In genomic region chr15:24101418-24101978, GRCh38 we compare ENCODE assay signal across 8 cellular contexts.
A peak's percentile ranks its signal among the peaks of the same experiment; 100 is the strongest.
DNase-seq lines count a peak whose midpoint lies in the region; FAIRE-seq and TF ChIP-seq lines count a peak whose summit lies in the region.
"Not testable (repeated sequence)": the region's sequence is repeated elsewhere in the genome, so short reads cannot be mapped to it uniquely, and the experiment has no call there.

No MANE protein-coding gene starts in this region.

- not testable (repeated sequence) for H4K12ac ChIP-seq in trophoblast cell (ENCODE audit: low read depth, low read length)

- intact Hi-C loops in testis (cut with DNase I; ENCODE audit: low total_unique reads) = not testable (repeated sequence)

- H4K91ac ChIP-seq in trophoblast cell (ENCODE audit: low read depth, low read length) = not testable (repeated sequence)

- not testable (repeated sequence) for H3K4ac ChIP-seq in trophoblast cell (ENCODE audit: low read depth, low read length)

- H3K36me3 ChIP-seq in HUES6 (ENCODE audit: control insufficient read depth, insufficient read depth, low read length); astrocyte (ENCODE audit: insufficient read depth, low read length); iPS-15b (ENCODE audit: control insufficient read depth, insufficient read depth, low read length); trophoblast cell (ENCODE audit: control insufficient read depth in 1 of 2, insufficient read depth in 2 of 2, low read length in 2 of 2); testis (ENCODE audit: low read depth, missing control alignments): not testable (repeated sequence)

- H4K20me1 ChIP-seq in astrocyte (ENCODE audit: insufficient read depth, low read length) = not testable (repeated sequence)

- WGBS in trophoblast cell (ENCODE audit: extremely low coverage, insufficient coverage, insufficient read length) = no CpG with 5 or more reads among the region's 35 CpGs
- 13 to 21% methylated on average over 20 to 35 of the region's 35 CpGs for WGBS in testis, 2 donors

- not testable (repeated sequence) for H3K4me3 Mint-ChIP-seq in astrocyte (ENCODE audit: unreplicated experiment); endothelial cell (ENCODE audit: unreplicated experiment)
- peak overlapping the region; percentile 64 for H3K4me3 Mint-ChIP-seq in mesothelial cell of epicardium

- not testable (repeated sequence) for H2AK5ac ChIP-seq in trophoblast cell (ENCODE audit: low read length)

- H3K27ac ChIP-seq in HUES6 (ENCODE audit: low read depth, low read length); astrocyte (ENCODE audit: low read depth, low read length); trophoblast cell (ENCODE audit: low read depth, low read length); testis: not testable (repeated sequence)

- not testable (repeated sequence) for FAIRE-seq in astrocyte (lab: Jason Lieb, UNC)

- H3K23ac ChIP-seq in trophoblast cell (ENCODE audit: low read length) = not testable (repeated sequence)

- not testable (repeated sequence) for H3K14ac ChIP-seq in trophoblast cell (ENCODE audit: low read length)

- H3K4me1 ChIP-seq in HUES6 (ENCODE audit: control insufficient read depth, insufficient read depth, low read length); astrocyte (ENCODE audit: insufficient read depth, low read length); iPS-15b (ENCODE audit: control insufficient read depth, insufficient read depth, low read length); trophoblast cell (ENCODE audit: control insufficient read depth in 1 of 2, insufficient read depth in 2 of 2, low read length in 2 of 2); testis: not testable (repeated sequence)

- H3K27me3 Mint-ChIP-seq in astrocyte (ENCODE audit: low read depth, unreplicated experiment); endothelial cell (ENCODE audit: unreplicated experiment); mesothelial cell of epicardium (ENCODE audit: low read depth): not testable (repeated sequence)

- H3K18ac ChIP-seq in trophoblast cell (ENCODE audit: low read length) = not testable (repeated sequence)

- DNase-seq in Daoy (ENCODE audit: low read depth) (peak; percentile 61), endothelial cell (ENCODE audit: low spot score) (peak; percentile 16), mesothelial cell of epicardium (ENCODE audit: low spot score in 2 of 2, unreplicated experiment in 2 of 2) (peak in 1 of 2 experiments; percentile 39), testis (peak; percentile 56)
- not testable (repeated sequence) for DNase-seq in astrocyte (ENCODE audit: low read depth); trophoblast cell

- not testable (repeated sequence) for H2BK5ac ChIP-seq in trophoblast cell (ENCODE audit: low read depth, low read length, poor library complexity)

- not testable (repeated sequence) for H3K9ac ChIP-seq in HUES6 (ENCODE audit: low read length); astrocyte (ENCODE audit: low read length); iPS-15b (ENCODE audit: low read depth, low read length); trophoblast cell (ENCODE audit: low read length)

- not testable (repeated sequence) for H2BK120ac ChIP-seq in trophoblast cell (ENCODE audit: insufficient read depth, low read length, poor library complexity)

- H3K9me3 Mint-ChIP-seq in astrocyte (ENCODE audit: unreplicated experiment); endothelial cell (ENCODE audit: unreplicated experiment); mesothelial cell of epicardium: not testable (repeated sequence)

- H3K36me3 Mint-ChIP-seq in astrocyte (ENCODE audit: low read depth, unreplicated experiment); endothelial cell (ENCODE audit: low read depth, unreplicated experiment); mesothelial cell of epicardium: not testable (repeated sequence)

- H3K9me3 ChIP-seq in HUES6 (ENCODE audit: control insufficient read depth, insufficient read depth, low read depth, low read length); astrocyte (ENCODE audit: insufficient read depth, low read depth, low read length); iPS-15b (ENCODE audit: control insufficient read depth, insufficient read depth, low read length); trophoblast cell (ENCODE audit: insufficient read depth, low read depth, low read length); testis: not testable (repeated sequence)

- H3K4me2 ChIP-seq in astrocyte (ENCODE audit: low read length) (peak overlapping the region; percentile 19), trophoblast cell (ENCODE audit: low read length) (peak overlapping the region; percentile 7)

- not testable (repeated sequence) for H3K79me1 ChIP-seq in trophoblast cell (ENCODE audit: low read length)

- H3K79me2 ChIP-seq in astrocyte (ENCODE audit: insufficient read depth, low read length); trophoblast cell (ENCODE audit: control insufficient read depth, insufficient read depth, low read length, poor library complexity): not testable (repeated sequence)

- not testable (repeated sequence) for H3K27me3 ChIP-seq in HUES6 (ENCODE audit: control insufficient read depth, insufficient read depth, low read length); astrocyte (ENCODE audit: insufficient read depth, low read length); iPS-15b (ENCODE audit: control insufficient read depth, insufficient read depth, low read length); trophoblast cell (ENCODE audit: insufficient read depth, low read length); testis

- H4K8ac ChIP-seq in trophoblast cell (ENCODE audit: low read depth, low read length) = not testable (repeated sequence)

- H3K4me1 Mint-ChIP-seq in astrocyte (ENCODE audit: low read depth, unreplicated experiment); endothelial cell (ENCODE audit: unreplicated experiment); mesothelial cell of epicardium: not testable (repeated sequence)

- not testable (repeated sequence) for H3K27ac Mint-ChIP-seq in astrocyte (ENCODE audit: unreplicated experiment); endothelial cell (ENCODE audit: unreplicated experiment); mesothelial cell of epicardium

- not testable (repeated sequence) for TF ChIP-seq POLR2A in testis (IDR thresholded peaks at IDR 0.05)

- H2AFZ ChIP-seq in astrocyte (ENCODE audit: low read depth, low read length); trophoblast cell (ENCODE audit: insufficient read depth, low read length, poor library complexity): not testable (repeated sequence)

- not testable (repeated sequence) for H2BK12ac ChIP-seq in trophoblast cell (ENCODE audit: low read length)

- H3K4me3 ChIP-seq in HUES6 (ENCODE audit: low read depth, low read length) = peak overlapping the region; percentile 31
- not testable (repeated sequence) for H3K4me3 ChIP-seq in astrocyte (ENCODE audit: insufficient read depth, low read depth, low read length); trophoblast cell (ENCODE audit: low read depth, low read length)
- H3K4me3 ChIP-seq in iPS-15b (ENCODE audit: low read depth, low read length) = peak overlapping the region; percentile 37
- peak overlapping the region; percentile 6 to 31 for H3K4me3 ChIP-seq in testis

- not testable (repeated sequence) for TF ChIP-seq CTCF in astrocyte (IDR thresholded peaks at IDR 0.05; ENCODE audit: insufficient read depth, low read depth, low read length); endothelial cell (IDR thresholded peaks at IDR 0.05; ENCODE audit: unreplicated experiment); mesothelial cell of epicardium (IDR thresholded peaks at IDR 0.05; ENCODE audit: unreplicated experiment); testis (IDR thresholded peaks at IDR 0.05)
